Comparison of ENCODE assay signal across 8 cellular contexts in the genomic region with DNA sequence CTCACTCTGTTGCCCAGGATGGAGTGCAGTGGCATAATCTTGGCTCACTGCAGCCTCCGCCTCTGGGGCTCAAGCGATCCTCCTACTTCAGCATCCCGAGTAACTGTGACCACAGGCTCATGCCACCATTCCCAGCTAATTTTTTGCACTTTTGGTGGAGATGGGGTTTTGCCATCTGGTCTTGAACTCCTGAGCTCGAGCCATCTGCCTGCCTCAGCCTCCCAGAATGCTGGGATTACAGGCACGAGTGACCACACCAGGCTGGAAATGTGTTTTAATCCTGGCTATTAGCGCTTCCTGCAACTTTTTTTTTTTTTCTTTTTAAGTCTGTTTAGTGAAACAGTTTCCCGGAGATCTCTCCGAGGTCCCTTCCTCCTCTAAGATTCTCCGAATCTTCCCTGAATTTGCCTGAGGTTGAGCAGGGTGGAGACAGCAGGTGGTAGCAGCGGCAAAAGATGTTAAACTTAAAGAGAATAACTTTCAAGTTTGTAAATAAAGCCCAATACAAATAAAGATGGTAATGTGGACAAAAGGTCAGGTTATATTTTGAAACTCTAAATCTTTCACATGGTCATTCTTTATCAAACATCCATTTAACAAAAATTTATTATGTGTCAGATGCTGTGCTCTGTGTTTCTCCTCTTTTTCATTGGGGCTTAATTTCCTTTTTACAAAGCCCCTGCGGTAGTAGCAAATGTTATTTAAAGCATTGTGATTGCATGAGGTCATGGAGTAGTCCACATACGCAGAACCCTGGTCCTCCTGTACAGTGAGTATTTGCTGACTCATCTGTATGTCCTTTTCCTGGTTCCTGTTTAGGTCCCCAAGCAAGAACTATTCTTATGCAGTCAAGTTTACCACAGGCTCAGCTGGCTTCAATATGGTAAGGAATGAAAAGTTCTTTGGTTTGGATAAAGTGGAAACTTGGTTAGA.
A peak's percentile ranks its signal among the peaks of the same experiment; 100 is the strongest.
DNase-seq lines count a peak whose midpoint lies in the region; ATAC-seq, FAIRE-seq and TF ChIP-seq lines count a peak whose summit lies in the region.

No MANE protein-coding gene starts in this region.

- H3K27ac Mint-ChIP-seq in activated CD8-positive, alpha-beta memory T cell treated with anti-CD3 and anti-CD28 coated beads, Interleukin-2, amount 10 ng/mL, durations not matched to agents 7 days and 5 days, result no peak overlapping the region

- TF ChIP-seq RAD21 in K562 (CRISPR knock-in tag; conservative IDR thresholded peaks at IDR 0.05 in 1 of 2, IDR thresholded peaks at IDR 0.05 in 1 of 2), result no peak; a peak in 1 of 4 replicates

- H3K4me3 Mint-ChIP-seq in activated CD8-positive, alpha-beta memory T cell treated with anti-CD3 and anti-CD28 coated beads, Interleukin-2, amount 10 ng/mL, durations not matched to agents 7 days and 5 days, result no peak overlapping the region

- in situ Hi-C loops in K562 (cut with MboI), result no loop called here

- H3K4me2 ChIP-seq in K562 (ENCODE audit: insufficient read depth, low read length), result peak overlapping the region; percentile 47

- H3K4me3 ChIP-seq in K562, result no peak overlapping the region
- peak overlapping the region; percentile 0 for H3K4me3 ChIP-seq in suprapubic skin

- POLR2A ChIA-PET in K562 (lab: Yijun Ruan, JAX), result interaction anchor here (0.6 to 1.5 kb wide), 3 partner anchors 10 to 204 kb away, joined by 3 to 5 read pairs (median 3); no protein-coding TSS in a partner anchor

- H3K9ac ChIP-seq in K562 (ENCODE audit: insufficient read depth in 1 of 2, low read depth in 2 of 2, low read length in 2 of 2), result no peak overlapping the region

- WGBS in K562 (ENCODE audit: insufficient coverage, low coverage, missing lambda C conversion rate), result 57% methylated on average over 12 of the region's 12 CpGs
- 51% methylated on average over 12 of the region's 12 CpGs for WGBS in suprapubic skin

- H3K27me3 Mint-ChIP-seq in activated CD8-positive, alpha-beta memory T cell treated with anti-CD3 and anti-CD28 coated beads, Interleukin-2, amount 10 ng/mL, durations not matched to agents 7 days and 5 days, result no peaks in the 10 kb centered on the region

- peaks cover 0 to 11% of the 10 kb centered on the region in 2 experiments; a peak in 3 of 5 replicates for H3K4me1 ChIP-seq in K562 (replicated peaks in 1 of 2; ENCODE audit: control insufficient read depth in 2 of 2, insufficient read depth in 2 of 2, low read length in 2 of 2)
- H3K4me1 ChIP-seq in suprapubic skin, result peaks cover 15% of the 10 kb centered on the region

- DNase-seq in AG08395 (ENCODE audit: low spot score), result peak; percentile 86
- DNase-seq in LHCN-M2 (ENCODE audit: low read depth), result peak; percentile 98
- DNase-seq in K562 (ENCODE audit: extremely low read depth in 1 of 4, low spot score in 3 of 4), result peak; percentile 59 to 84 (median 70)
- DNase-seq in iris pigment epithelial cell (ENCODE audit: low read depth), result peak; percentile 100
- DNase-seq in suprapubic skin (ENCODE audit: low spot score in 2 of 2), result no peak
- no peak for DNase-seq in activated CD8-positive, alpha-beta memory T cell treated with anti-CD3 and anti-CD28 coated beads, Interleukin-2, amount 10 ng/mL, durations not matched to agents 7 days and 5 days

- H4K20me1 ChIP-seq in K562 (replicated peaks; ENCODE audit: control insufficient read depth, insufficient read depth, low read length), result no peaks in the 10 kb centered on the region

- no peaks in the 10 kb centered on the region for H3K4me1 Mint-ChIP-seq in activated CD8-positive, alpha-beta memory T cell treated with anti-CD3 and anti-CD28 coated beads, Interleukin-2, amount 10 ng/mL, durations not matched to agents 7 days and 5 days

- intact Hi-C loops in K562 (cut with micrococcal nuclease), result no loop called here

- H3K9me3 Mint-ChIP-seq in activated CD8-positive, alpha-beta memory T cell treated with anti-CD3 and anti-CD28 coated beads, Interleukin-2, amount 10 ng/mL, durations not matched to agents 7 days and 5 days (ENCODE audit: low read depth), result no peaks in the 10 kb centered on the region

- H3K27ac ChIP-seq in K562 (ENCODE audit: extremely low read depth, low read depth, low read length), result peak overlapping the region; percentile 61
- H3K27ac ChIP-seq in suprapubic skin, result peak overlapping the region; percentile 42

- no TSS peak for BruUV-seq in K562 (replicated peaks; lab: Mats Ljungman, UMichigan)

- TF ChIP-seq POLR2A in K562 (conservative IDR thresholded peaks at IDR 0.05) (no peak), suprapubic skin (IDR thresholded peaks at IDR 0.05) (no peak)

- H3K27me3 ChIP-seq in K562 (ENCODE audit: control insufficient read depth in 2 of 2, insufficient read depth in 2 of 2, low read length in 2 of 2) (no peaks in the 10 kb centered on the region), suprapubic skin (no peaks in the 10 kb centered on the region)

- CTCF ChIA-PET in K562 (lab: Yijun Ruan, JAX; ENCODE audit: low intra/inter-chr PET ratio), result no interaction called here
- CTCF ChIA-PET in activated CD8-positive, alpha-beta memory T cell treated with anti-CD3 and anti-CD28 coated beads, Interleukin-2, amount 10 ng/mL, durations not matched to agents 7 days and 5 days (lab: Charles Lee), result no interaction called here

- TF ChIP-seq EP300 in K562 (IDR thresholded peaks at IDR 0.05; ENCODE audit: low read length), result peak; percentile 64
- TF ChIP-seq EP300 in suprapubic skin (IDR thresholded peaks at IDR 0.05), result no peak

- no peaks in the 10 kb centered on the region for H3K79me2 ChIP-seq in K562 (ENCODE audit: control insufficient read depth, insufficient read depth, low read length)

- no peaks in the 10 kb centered on the region for H3K36me3 Mint-ChIP-seq in activated CD8-positive, alpha-beta memory T cell treated with anti-CD3 and anti-CD28 coated beads, Interleukin-2, amount 10 ng/mL, durations not matched to agents 7 days and 5 days

- H3K9me3 ChIP-seq in K562 (replicated peaks; ENCODE audit: control insufficient read depth, insufficient read depth, low read depth, low read length), result no peaks in the 10 kb centered on the region
- no peaks in the 10 kb centered on the region for H3K9me3 ChIP-seq in suprapubic skin

- no peak for TF ChIP-seq CTCF in K562 (IDR thresholded peaks at IDR 0.05 in 2 of 3, conservative IDR thresholded peaks at IDR 0.05 in 1 of 3; ENCODE audit: insufficient read depth in 2 of 3, low read depth in 1 of 3, low read length in 3 of 3)
- TF ChIP-seq CTCF in suprapubic skin (IDR thresholded peaks at IDR 0.05), result no peak

- ATAC-seq in K562 (peak; percentile 97), GM21367 (IDR thresholded peaks at IDR 0.05; ENCODE audit: unreplicated experiment) (no peak), GM18867 (IDR thresholded peaks at IDR 0.05; ENCODE audit: unreplicated experiment) (no peak)
- no peak for ATAC-seq in activated CD8-positive, alpha-beta memory T cell treated with anti-CD3 and anti-CD28 coated beads, Interleukin-2, amount 10 ng/mL, durations not matched to agents 7 days and 5 days

- peak overlapping the region; percentile 95 for H2AFZ ChIP-seq in K562 (ENCODE audit: low read depth, low read length)

- peak; percentile 89 for FAIRE-seq in K562 (lab: Jason Lieb, UNC)

- no peaks in the 10 kb centered on the region for H3K9me1 ChIP-seq in K562 (ENCODE audit: control insufficient read depth, insufficient read depth, low read length)

- no peaks in the 10 kb centered on the region for H3K36me3 ChIP-seq in K562 (ENCODE audit: control insufficient read depth, insufficient read depth, low read length)
- H3K36me3 ChIP-seq in suprapubic skin, result peaks cover 5% of the 10 kb centered on the region

TF ChIP-seq in K562, 482 proteins besides CTCF, POLR2A, EP300 and RAD21 (continues in another document):
- TF ChIP-seq ELF1 (tag; IDR thresholded peaks at IDR 0.05), result peak; percentile 78
- TF ChIP-seq, protein P1, sequence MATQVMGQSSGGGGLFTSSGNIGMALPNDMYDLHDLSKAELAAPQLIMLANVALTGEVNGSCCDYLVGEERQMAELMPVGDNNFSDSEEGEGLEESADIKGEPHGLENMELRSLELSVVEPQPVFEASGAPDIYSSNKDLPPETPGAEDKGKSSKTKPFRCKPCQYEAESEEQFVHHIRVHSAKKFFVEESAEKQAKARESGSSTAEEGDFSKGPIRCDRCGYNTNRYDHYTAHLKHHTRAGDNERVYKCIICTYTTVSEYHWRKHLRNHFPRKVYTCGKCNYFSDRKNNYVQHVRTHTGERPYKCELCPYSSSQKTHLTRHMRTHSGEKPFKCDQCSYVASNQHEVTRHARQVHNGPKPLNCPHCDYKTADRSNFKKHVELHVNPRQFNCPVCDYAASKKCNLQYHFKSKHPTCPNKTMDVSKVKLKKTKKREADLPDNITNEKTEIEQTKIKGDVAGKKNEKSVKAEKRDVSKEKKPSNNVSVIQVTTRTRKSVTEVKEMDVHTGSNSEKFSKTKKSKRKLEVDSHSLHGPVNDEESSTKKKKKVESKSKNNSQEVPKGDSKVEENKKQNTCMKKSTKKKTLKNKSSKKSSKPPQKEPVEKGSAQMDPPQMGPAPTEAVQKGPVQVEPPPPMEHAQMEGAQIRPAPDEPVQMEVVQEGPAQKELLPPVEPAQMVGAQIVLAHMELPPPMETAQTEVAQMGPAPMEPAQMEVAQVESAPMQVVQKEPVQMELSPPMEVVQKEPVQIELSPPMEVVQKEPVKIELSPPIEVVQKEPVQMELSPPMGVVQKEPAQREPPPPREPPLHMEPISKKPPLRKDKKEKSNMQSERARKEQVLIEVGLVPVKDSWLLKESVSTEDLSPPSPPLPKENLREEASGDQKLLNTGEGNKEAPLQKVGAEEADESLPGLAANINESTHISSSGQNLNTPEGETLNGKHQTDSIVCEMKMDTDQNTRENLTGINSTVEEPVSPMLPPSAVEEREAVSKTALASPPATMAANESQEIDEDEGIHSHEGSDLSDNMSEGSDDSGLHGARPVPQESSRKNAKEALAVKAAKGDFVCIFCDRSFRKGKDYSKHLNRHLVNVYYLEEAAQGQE (CRISPR knock-in tag; IDR thresholded peaks at IDR 0.05; ENCODE audit: low read depth), result no peak
- TF ChIP-seq GABPB2 (CRISPR knock-in tag; conservative IDR thresholded peaks at IDR 0.05), result no peak
- TF ChIP-seq SAFB (IDR thresholded peaks at IDR 0.05; ENCODE audit: borderline replicate concordance, low read depth, low read length), result no peak
- TF ChIP-seq MTA1 (IDR thresholded peaks at IDR 0.05; ENCODE audit: borderline replicate concordance), result 0 out of 2 replicates have a peak, but pooled peaks have one; percentile 48
- TF ChIP-seq CREB1 (IDR thresholded peaks at IDR 0.05), result peak; percentile 48; the same call in 1 of the 2 replicates
- no peak for TF ChIP-seq CREB1 (CRISPR knock-in tag; IDR thresholded peaks at IDR 0.05)
- peak; percentile 95 for TF ChIP-seq ATF7 (IDR thresholded peaks at IDR 0.05)
- TF ChIP-seq FOSL1 (tag; conservative IDR thresholded peaks at IDR 0.05), result peak; percentile 91

Comparison
In these comparisons a context has a peak if more than half of its experiments do, and no peak if none do; other contexts are left out.
1. DNase-seq: peak in AG08395 (single experiment), LHCN-M2 (single experiment), K562 (4 of 4) and iris pigment epithelial cell (single experiment); none in suprapubic skin (0 of 2) and activated CD8-positive, alpha-beta memory T cell treated with anti-CD3 and anti-CD28 coated beads, Interleukin-2, amount 10 ng/mL, durations not matched to agents 7 days and 5 days (single experiment).